In the genomic region with DNA sequence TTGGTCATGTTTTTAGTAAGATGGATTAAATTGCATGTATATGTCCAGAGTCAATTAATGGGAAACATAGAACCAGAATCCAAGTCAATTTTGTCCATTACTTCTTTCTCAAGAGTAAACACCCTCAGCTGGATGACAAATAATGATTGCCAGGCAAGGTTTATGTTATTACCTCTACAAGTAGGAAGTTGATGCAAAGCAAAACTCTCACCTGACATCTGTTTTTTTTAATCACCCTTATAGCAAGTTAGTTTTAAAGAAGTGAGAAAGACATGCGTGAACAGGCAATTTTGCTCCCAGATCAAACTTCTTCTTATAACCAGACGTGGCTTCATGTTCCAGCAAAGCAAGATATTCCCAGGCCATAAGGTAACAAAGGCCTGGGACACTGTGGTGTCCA, we compare ENCODE assay signal across 29 cellular contexts.
A peak's percentile ranks its signal among the peaks of the same experiment; 100 is the strongest.
DNase-seq lines count a peak whose midpoint lies in the region; ATAC-seq, FAIRE-seq and TF ChIP-seq lines count a peak whose summit lies in the region.
"Had no signal": no experiment of that assay in that cellular context is flagged by ENCODE, and none has a peak within 500 bp of the region (broad histone marks: within the 10 kb centered on the region; RNA-seq: fewer than 3 reads in every experiment).

No MANE protein-coding gene starts in this region.

- no peaks in the 10 kb centered on the region for H3K27me3 Mint-ChIP-seq in effector memory CD8-positive, alpha-beta T cell
- H3K27me3 Mint-ChIP-seq: CD8-positive, alpha-beta memory T cell had no signal

- no peaks in the 10 kb centered on the region for H3K36me3 ChIP-seq in GM12878 (ENCODE audit: control insufficient read depth in 2 of 2, insufficient read depth in 2 of 2, low read length in 1 of 2)
- H3K36me3 ChIP-seq: BE2C, HAP-1, SJSA1 had no signal

- RAD21 ChIA-PET in GM12878 (lab: Charles Lee; ENCODE audit: unreplicated experiment), result interaction anchor here (1.1 to 1.2 kb wide), 2 partner anchors 206 to 381 kb away, joined by 3 to 5 read pairs; no protein-coding TSS in a partner anchor

- FAIRE-seq in GM12878 (lab: Jason Lieb, UNC), result no peak
- FAIRE-seq: GM18507, K562 had no signal

- no peak overlapping the region for H3K9ac ChIP-seq in GM12878 (ENCODE audit: control insufficient read depth, insufficient read depth, low read length)

- no peak for TF ChIP-seq CTCF in GM12878 (IDR thresholded peaks at IDR 0.05 in 2 of 3, conservative IDR thresholded peaks at IDR 0.05 in 1 of 3; ENCODE audit: control insufficient read depth in 2 of 3, extremely low read depth in 1 of 3, insufficient read depth in 1 of 3, low read depth in 3 of 3, low read length in 3 of 3)

- TF ChIP-seq EP300 in GM12878 (IDR thresholded peaks at IDR 0.05; ENCODE audit: borderline replicate concordance in 1 of 2, control insufficient read depth in 1 of 2, low read depth in 2 of 2, low read length in 2 of 2), result no peak

- H3K27ac Mint-ChIP-seq in effector memory CD8-positive, alpha-beta T cell, result no peak overlapping the region
- H3K27ac Mint-ChIP-seq: CD8-positive, alpha-beta memory T cell had no signal

- H3K27ac ChIP-seq in GM12878 (ENCODE audit: control insufficient read depth, insufficient read depth), result no peak overlapping the region
- H3K27ac ChIP-seq: PC-9, SJSA1 had no signal

- H2AFZ ChIP-seq in GM12878 (ENCODE audit: control insufficient read depth, low read depth, low read length), result no peak overlapping the region
- H2AFZ ChIP-seq: PC-9 had no signal

- ATAC-seq in GM19351 (IDR thresholded peaks at IDR 0.05; ENCODE audit: unreplicated experiment), result peak; percentile 52
- ATAC-seq in HG03378 (IDR thresholded peaks at IDR 0.05; ENCODE audit: unreplicated experiment), result peak; percentile 54
- ATAC-seq in GM12878, result peak; percentile 54; the same call in 2 of the 3 replicates
- ATAC-seq in effector memory CD8-positive, alpha-beta T cell (replicated peaks), result no peak
- ATAC-seq: K562, Right ventricle myocardium inferior had no signal

- DNase-seq in GM12878 (ENCODE audit: low read depth, low spot score) (no peak), globus pallidus (ENCODE audit: low spot score) (no peak), foreskin melanocyte (no peak), activated T-cell treated with anti-CD3 and anti-CD28 coated beads for 4 hours (no peak)
- no peak for DNase-seq in effector memory CD8-positive, alpha-beta T cell
- DNase-seq: CD8-positive, alpha-beta memory T cell; DMS 273 treated with DMSO at 0.1 percent for 48 hours; DMS79; EL; GF-D8; GOT3; MV-4-11; NCI-H1105 treated with DMSO at 0.1 percent for 48 hours; NCI-H146; NCI-H2029 treated with DMSO at 0.1 percent for 48 hours; NCI-H446 treated with DMSO at 0.1 percent for 48 hours; NCI-H82; NK-92 treated with Interleukin-12 subunit alpha and Interleukin-12 subunit beta, amount 100 ng/mL, for 24 hours; PC-9; T-helper 2 cell had no signal

- CTCF ChIA-PET in GM12878 (lab: Yijun Ruan, JAX), result interaction anchor here (1.1 kb wide), 1 partner anchor 207 kb away, joined by 3 read pairs; no protein-coding TSS in a partner anchor

- 0% methylated on average over 2 of the region's 2 CpGs for WGBS in GM12878 (ENCODE audit: insufficient coverage, insufficient replicate concordance, low lambda C conversion rate, missing lambda C conversion rate)

- SMC1A ChIA-PET in GM12878 (lab: Charles Lee; ENCODE audit: uncharacterized antibody, unreplicated experiment), result interaction anchor here (0.7 to 6.6 kb wide), 3 partner anchors 23 to 382 kb away, joined by 4 to 56 read pairs (median 4); no protein-coding TSS in a partner anchor

- H3K4me2 ChIP-seq in GM12878 (ENCODE audit: control insufficient read depth, insufficient read depth), result no peak overlapping the region
- H3K4me2 ChIP-seq: PC-9 had no signal

- H3K4me3 ChIP-seq in GM12878, result no peak overlapping the region
- H3K4me3 ChIP-seq: HAP-1, K562, PC-9, SJSA1 had no signal

- TF ChIP-seq POLR2A in GM12878 (IDR thresholded peaks at IDR 0.05; ENCODE audit: low read depth, low read length), result no peak

- no TSS peak for BruUV-seq in GM12878 (replicated peaks; lab: Mats Ljungman, UMichigan)

- no peak for TF ChIP-seq RAD21 in GM12878 (IDR thresholded peaks at IDR 0.05; ENCODE audit: insufficient read depth, low read depth, low read length)

- no peaks in the 10 kb centered on the region for H3K4me1 ChIP-seq in GM12878 (ENCODE audit: control insufficient read depth, insufficient read depth, low read length)
- H3K4me1 ChIP-seq: HAP-1 had no signal

- in situ Hi-C loops in GM12878 (cut with MboI), result loop anchor here (10.0 kb wide), 1 partner anchor 386 kb away; no protein-coding TSS in a partner anchor

- H3K36me3 Mint-ChIP-seq in effector memory CD8-positive, alpha-beta T cell (ENCODE audit: insufficient read depth), result no peaks in the 10 kb centered on the region
- H3K36me3 Mint-ChIP-seq: CD14-positive monocyte; CD8-positive, alpha-beta memory T cell had no signal

- intact Hi-C loops in GM12878 (cut with micrococcal nuclease; ENCODE audit: unreplicated experiment), result no loop called here

- no peaks in the 10 kb centered on the region for H3K27me3 ChIP-seq in GM12878 (replicated peaks in 1 of 2; ENCODE audit: control insufficient read depth in 2 of 2, insufficient read depth in 2 of 2, low read length in 1 of 2)
- H3K27me3 ChIP-seq: BE2C, SJSA1 had no signal

- POLR2A ChIA-PET in GM12878 (lab: Charles Lee), result no interaction called here

- no peaks in the 10 kb centered on the region for H3K9me3 ChIP-seq in GM12878 (replicated peaks; ENCODE audit: control insufficient read depth, insufficient read depth, low read length)
- H3K9me3 ChIP-seq: BE2C, HAP-1, SJSA1 had no signal

- H3K9me3 Mint-ChIP-seq in effector memory CD8-positive, alpha-beta T cell, result no peaks in the 10 kb centered on the region
- H3K9me3 Mint-ChIP-seq: CD14-positive monocyte; CD8-positive, alpha-beta memory T cell had no signal

- H3K79me2 ChIP-seq in GM12878 (ENCODE audit: control insufficient read depth, insufficient read depth, low read length), result no peaks in the 10 kb centered on the region

- H3K4me3 Mint-ChIP-seq in effector memory CD8-positive, alpha-beta T cell, result no peak overlapping the region
- H3K4me3 Mint-ChIP-seq: CD14-positive monocyte; CD8-positive, alpha-beta memory T cell had no signal

- no peaks in the 10 kb centered on the region for H4K20me1 ChIP-seq in GM12878 (ENCODE audit: control insufficient read depth, insufficient read depth)

- H3K4me1 Mint-ChIP-seq in effector memory CD8-positive, alpha-beta T cell (ENCODE audit: low read depth in 2 of 2), result no peaks in the 10 kb centered on the region
- H3K4me1 Mint-ChIP-seq: CD14-positive monocyte; CD8-positive, alpha-beta memory T cell had no signal

TF ChIP-seq in GM12878, 131 proteins besides CTCF, POLR2A, EP300 and RAD21:
- TF ChIP-seq DPF2 (IDR thresholded peaks at IDR 0.05), result 0 out of 2 replicates have a peak, but pooled peaks have one; percentile 34
- TF ChIP-seq IKZF2 (IDR thresholded peaks at IDR 0.05), result 0 out of 4 replicates have a peak, but pooled peaks of 1 of the 2 experiments have one; percentile 27
- TF ChIP-seq YBX1 (IDR thresholded peaks at IDR 0.05), result no peak
- TF ChIP-seq MTA2 (IDR thresholded peaks at IDR 0.05; ENCODE audit: low read depth), result peak; percentile 37; the same call in 1 of the 2 replicates
TF ChIP-seq in GM12878: peak in this region for 3.
